In genomic region chr2:142259356-142259755, GRCh38 we compare ENCODE assay signal across 22 cellular contexts.
DNase-seq lines count a peak whose midpoint lies in the region; ATAC-seq, FAIRE-seq and TF ChIP-seq lines count a peak whose summit lies in the region.
"Had no signal": no experiment of that assay in that cellular context is flagged by ENCODE, and none has a peak within 500 bp of the region (broad histone marks: within the 10 kb centered on the region; RNA-seq: fewer than 3 reads in every experiment).

No MANE protein-coding gene starts in this region.

- H3K4me2 ChIP-seq in HepG2 (ENCODE audit: low read depth, low read length): no peak overlapping the region
- no peak overlapping the region for H3K4me2 ChIP-seq in IMR-90 (ENCODE audit: low read depth, low read length)
- H3K4me2 ChIP-seq: BLaER1 had no signal

- BruUV-seq in HepG2 (replicated peaks; lab: Mats Ljungman, UMichigan) (no TSS peak), IMR-90 (replicated peaks; lab: Mats Ljungman, UMichigan) (no TSS peak)

- no peak overlapping the region for H3K27ac ChIP-seq in HepG2 (ENCODE audit: extremely low read length, insufficient read depth, low read length)
- H3K27ac ChIP-seq in right lobe of liver: no peak overlapping the region
- no peak overlapping the region for H3K27ac ChIP-seq in IMR-90 (ENCODE audit: insufficient read depth, low read length)
- H3K27ac ChIP-seq: 22Rv1, BLaER1 had no signal

- no peak overlapping the region for H2BK120ac ChIP-seq in IMR-90 (ENCODE audit: low read depth, low read length)

- no peak for TF ChIP-seq RAD21 in HepG2 (CRISPR knock-in tag; IDR thresholded peaks at IDR 0.05)
- TF ChIP-seq RAD21 in IMR-90 (IDR thresholded peaks at IDR 0.05; ENCODE audit: low read length): no peak

- H3K56ac ChIP-seq in IMR-90 (ENCODE audit: extremely low read depth, insufficient read depth, low read length): no peak overlapping the region

- H3K14ac ChIP-seq in IMR-90 (replicated peaks; ENCODE audit: low read depth, low read length): no peak overlapping the region

- H4K5ac ChIP-seq in IMR-90 (ENCODE audit: low read depth, low read length): no peak overlapping the region

- TF ChIP-seq CTCF in HepG2 (CRISPR knock-in tag; IDR thresholded peaks at IDR 0.05) (no peak), right lobe of liver (IDR thresholded peaks at IDR 0.05) (no peak), IMR-90 (conservative IDR thresholded peaks at IDR 0.05; ENCODE audit: low read depth, low read length) (no peak)

- TF ChIP-seq EP300 in HepG2 (IDR thresholded peaks at IDR 0.05; ENCODE audit: low read depth in 2 of 2, low read length in 2 of 2) (no peak), HepG2 (CRISPR knock-in tag; IDR thresholded peaks at IDR 0.05; ENCODE audit: borderline replicate concordance) (no peak)

- ATAC-seq in HepG2 (no peak), right lobe of liver (no peak), IMR-90 (ENCODE audit: low read depth) (no peak), HG03175 (IDR thresholded peaks at IDR 0.05; ENCODE audit: unreplicated experiment) (no peak)
- ATAC-seq: GM12878 had no signal

- H2AK9ac ChIP-seq in IMR-90 (replicated peaks; ENCODE audit: low read depth, low read length, poor library complexity): no peak overlapping the region

- no peak for FAIRE-seq in HepG2 (lab: Jason Lieb, UNC)
- FAIRE-seq: GM12878 had no signal

- H3K9me3 ChIP-seq in HepG2 (ENCODE audit: low read length) (no peaks in the 10 kb centered on the region), right lobe of liver (no peaks in the 10 kb centered on the region), IMR-90 (ENCODE audit: control insufficient read depth, insufficient read depth, low read length) (no peaks in the 10 kb centered on the region; the same call in 1 of the 2 replicates)
- H3K9me3 ChIP-seq: BE2C had no signal

- H3K27me3 ChIP-seq in HepG2 (ENCODE audit: control insufficient read depth in 1 of 2, insufficient read depth in 2 of 2, low read length in 2 of 2): no peaks in the 10 kb centered on the region
- H3K27me3 ChIP-seq in right lobe of liver: no peaks in the 10 kb centered on the region
- no peaks in the 10 kb centered on the region for H3K27me3 ChIP-seq in IMR-90 (ENCODE audit: control insufficient read depth, insufficient read depth, low read length)
- H3K27me3 ChIP-seq: BE2C, BLaER1 had no signal

- no peaks in the 10 kb centered on the region for H3K79me1 ChIP-seq in IMR-90 (ENCODE audit: low read depth in 1 of 2, low read length in 2 of 2)

- no peak overlapping the region for H2AK5ac ChIP-seq in IMR-90 (ENCODE audit: low read depth, low read length)

- no peak overlapping the region for H2BK15ac ChIP-seq in IMR-90 (ENCODE audit: low read depth, low read length)

- H2BK20ac ChIP-seq in IMR-90 (ENCODE audit: low read depth, low read length): no peak overlapping the region

- in situ Hi-C loops in HepG2 (cut with HindIII; ENCODE audit: extremely low pct_ligation_motif_present, low pct_unique_long_range_greater_than_20kb): no loop called here
- in situ Hi-C loops in IMR-90 (cut with MboI; ENCODE audit: low sequenced_read_pairs): no loop called here

- no peak overlapping the region for H2BK5ac ChIP-seq in IMR-90 (ENCODE audit: low read depth, low read length, poor library complexity, severe bottlenecking)

- H3K9me1 ChIP-seq in IMR-90 (ENCODE audit: insufficient read depth, low read length): no peaks in the 10 kb centered on the region

- intact Hi-C loops in HepG2 (cut with micrococcal nuclease; ENCODE audit: unreplicated experiment) (no loop called here), right lobe of liver (cut with DNase I) (no loop called here), IMR-90 (cut with micrococcal nuclease) (no loop called here)

- H4K8ac ChIP-seq in IMR-90 (ENCODE audit: low read depth in 2 of 2, low read length in 2 of 2): no peak overlapping the region

- H3K4ac ChIP-seq in IMR-90 (ENCODE audit: low read depth, low read length): no peak overlapping the region

- CTCF ChIA-PET in HepG2 (lab: Yijun Ruan, JAX; ENCODE audit: low intra/inter-chr PET ratio, low total read pairs): no interaction called here
- CTCF ChIA-PET in IMR-90 (lab: Yijun Ruan, JAX): no interaction called here

- H2AFZ ChIP-seq in HepG2 (ENCODE audit: low read length): no peak overlapping the region
- H2AFZ ChIP-seq in IMR-90 (replicated peaks; ENCODE audit: low read length, poor library complexity): no peak overlapping the region

- TF ChIP-seq POLR2A in HepG2 (IDR thresholded peaks at IDR 0.05; ENCODE audit: insufficient read depth in 1 of 2, low read depth in 2 of 2, low read length in 2 of 2): no peak
- no peak for TF ChIP-seq POLR2A in right lobe of liver (IDR thresholded peaks at IDR 0.05)
- TF ChIP-seq POLR2A in IMR-90 (IDR thresholded peaks at IDR 0.05; ENCODE audit: low read depth, low read length): no peak

- dilution Hi-C loops in IMR-90 (cut with HindIII; ENCODE audit: low sequenced_read_pairs, unreplicated experiment): no loop called here

- no peaks in the 10 kb centered on the region for H3K79me2 ChIP-seq in HepG2 (ENCODE audit: insufficient read depth, low read length)

- H4K20me1 ChIP-seq in HepG2 (ENCODE audit: insufficient read depth, low read length) (no peaks in the 10 kb centered on the region), IMR-90 (ENCODE audit: insufficient read depth, low read length) (no peaks in the 10 kb centered on the region)
- H4K20me1 ChIP-seq: BLaER1 had no signal

- H4K91ac ChIP-seq in IMR-90 (ENCODE audit: insufficient read depth, low read depth, low read length): no peak overlapping the region

- DNase-seq in HepG2 (ENCODE audit: low spot score): no peak
- DNase-seq in right lobe of liver: no peak
- DNase-seq in IMR-90: no peak
- no peak for DNase-seq in NCI-H1436 (lab: John Stamatoyannopoulos, UW)
- DNase-seq: ACHN; BE2C; C1 segment of cervical spinal cord; CD4-positive, alpha-beta memory T cell; CD4-positive, CD25-positive, alpha-beta regulatory T cell; CD8-positive, alpha-beta memory T cell; COR-L47; DMS 273 treated with DMSO at 0.1 percent for 48 hours; DMS153; DMS53; DMS79; DND-41; EL; GDM1 had no signal

- WGBS in HepG2 (ENCODE audit: low lambda C conversion rate): 27% methylated on average over 5 of the region's 5 CpGs
- 66% methylated on average over 5 of the region's 5 CpGs for WGBS in right lobe of liver (ENCODE audit: insufficient coverage, low coverage, low lambda C conversion rate, missing lambda C conversion rate)
- 80% methylated on average over 2 of the region's 5 CpGs; no CpG with 5 or more reads in 1 of the 2 experiments for WGBS in IMR-90 (ENCODE audit: extremely low coverage in 2 of 2, insufficient read length in 1 of 2), 2 experiments

- H3K4me1 ChIP-seq in HepG2 (ENCODE audit: insufficient read depth, low read length) (no peaks in the 10 kb centered on the region), right lobe of liver (no peaks in the 10 kb centered on the region), IMR-90 (ENCODE audit: control insufficient read depth, insufficient read depth, low read length) (no peaks in the 10 kb centered on the region)
- H3K4me1 ChIP-seq: BE2C had no signal

- H3K18ac ChIP-seq in IMR-90 (ENCODE audit: low read depth, low read length): no peak overlapping the region

- no peak overlapping the region for H3K4me3 ChIP-seq in HepG2 (replicated peaks in 1 of 3; ENCODE audit: insufficient read depth in 1 of 3, low read depth in 2 of 3, low read length in 3 of 3)
- no peak overlapping the region for H3K4me3 ChIP-seq in right lobe of liver
- H3K4me3 ChIP-seq in IMR-90 (ENCODE audit: insufficient read depth, low read depth, low read length): no peak overlapping the region
- H3K4me3 ChIP-seq: BLaER1, GM12878 had no signal

- H3K9ac ChIP-seq in HepG2 (ENCODE audit: insufficient read depth, low read depth, low read length) (no peak overlapping the region), IMR-90 (ENCODE audit: low read depth, low read length) (no peak overlapping the region)
- H3K9ac ChIP-seq: BLaER1 had no signal

- H3K36me3 ChIP-seq in HepG2 (replicated peaks in 1 of 2; ENCODE audit: control insufficient read depth in 1 of 2, insufficient read depth in 2 of 2, low read length in 2 of 2) (no peaks in the 10 kb centered on the region), right lobe of liver (no peaks in the 10 kb centered on the region), IMR-90 (ENCODE audit: control insufficient read depth, insufficient read depth, low read length) (no peaks in the 10 kb centered on the region)
- H3K36me3 ChIP-seq: BE2C, BLaER1 had no signal

- POLR2A ChIA-PET in HepG2 (lab: Yijun Ruan, JAX) (no interaction called here), IMR-90 (lab: Charles Lee; ENCODE audit: unreplicated experiment) (no interaction called here)

- no peak overlapping the region for H3K23ac ChIP-seq in IMR-90 (ENCODE audit: low read depth, low read length)

TF ChIP-seq in HepG2, 621 proteins besides CTCF, POLR2A, EP300 and RAD21:
- TF ChIP-seq MAFK (conservative IDR thresholded peaks at IDR 0.05 in 1 of 2, IDR thresholded peaks at IDR 0.05 in 1 of 2; ENCODE audit: low read length in 2 of 2) (peak; percentile 84 to 88), TCF7 (IDR thresholded peaks at IDR 0.05; ENCODE audit: low read depth) (no peak), MAFF (IDR thresholded peaks at IDR 0.05; ENCODE audit: low read depth, low read length) (peak; percentile 78)

TF ChIP-seq in IMR-90, 13 proteins besides CTCF, POLR2A, EP300 and RAD21:
- TF ChIP-seq MAFK (IDR thresholded peaks at IDR 0.05; ENCODE audit: low read depth, low read length) (peak; percentile 52), MXI1 (IDR thresholded peaks at IDR 0.05; ENCODE audit: borderline replicate concordance, low read depth, low read length) (no peak)
